ENCODE assay signal across 6 cellular contexts in genomic region chr19:570814-571126, GRCh38. TPM values are rescaled to one million over a fixed set of nuclear protein-coding genes. Genes with fewer than 3 reads are reported as not detected.
DNase-seq lines count a peak whose midpoint lies in the region; TF ChIP-seq lines count a peak whose summit lies in the region.
"Not testable (repeated sequence)": the region's sequence is repeated elsewhere in the genome, so short reads cannot be mapped to it uniquely, and the experiment has no call there.

No MANE protein-coding gene starts in this region.

- H3K4me1 Mint-ChIP-seq in activated CD4-positive, alpha-beta T cell treated with anti-CD3 and anti-CD28 coated beads, Interleukin-2, amount 10 ng/mL, durations not matched to agents 24 days and 14 days = peaks cover 28% of the 10 kb centered on the region

- peak overlapping the region; percentile 95 for H3K27ac Mint-ChIP-seq in activated CD4-positive, alpha-beta T cell treated with anti-CD3 and anti-CD28 coated beads, Interleukin-2, amount 10 ng/mL, durations not matched to agents 24 days and 14 days

- H3K79me2 ChIP-seq in osteoblast (ENCODE audit: insufficient read depth, low read length) = peaks cover 32% of the 10 kb centered on the region

- DNase-seq in A673 (ENCODE audit: low spot score); activated CD4-positive, alpha-beta T cell treated with anti-CD3 and anti-CD28 coated beads, Interleukin-2, amount 10 ng/mL, durations not matched to agents 24 days and 14 days; colonic mucosa; osteoblast (ENCODE audit: insufficient read length, low spot score, missing footprints): not testable (repeated sequence)

- H3K4me1 ChIP-seq in A673 (ENCODE audit: insufficient read depth, low read length, poor library complexity, severe bottlenecking) (peaks cover 24% of the 10 kb centered on the region), HUES6 (ENCODE audit: control insufficient read depth, insufficient read depth, low read length) (peaks cover 11% of the 10 kb centered on the region), colonic mucosa (peaks cover 15% of the 10 kb centered on the region), osteoblast (ENCODE audit: insufficient read depth, low read length) (peaks cover 31% of the 10 kb centered on the region)
- H3K4me1 ChIP-seq in iPS-15b (ENCODE audit: control insufficient read depth, insufficient read depth, low read length) = not testable (repeated sequence)

- BruUV-seq in A673 (replicated peaks; lab: Mats Ljungman, UMichigan) = not testable (repeated sequence)

- H3K27ac ChIP-seq in A673 (ENCODE audit: low read depth, low read length, poor library complexity, severe bottlenecking) (peak overlapping the region; percentile 97), colonic mucosa (peak overlapping the region; percentile 93)
- not testable (repeated sequence) for H3K27ac ChIP-seq in HUES6 (ENCODE audit: low read depth, low read length); osteoblast (ENCODE audit: low read depth, low read length)

- not testable (repeated sequence) for H3K9me3 Mint-ChIP-seq in activated CD4-positive, alpha-beta T cell treated with anti-CD3 and anti-CD28 coated beads, Interleukin-2, amount 10 ng/mL, durations not matched to agents 24 days and 14 days

- intact Hi-C loops in A673 (cut with micrococcal nuclease; ENCODE audit: unreplicated experiment) = loop anchor here (5.0 kb wide), 1 partner anchor 38 kb away; the partner anchor contains the start of gene CDC34
- intact Hi-C loops in activated CD4-positive, alpha-beta T cell treated with anti-CD3 and anti-CD28 coated beads, Interleukin-2, amount 10 ng/mL, durations not matched to agents 24 days and 14 days (cut with micrococcal nuclease); colonic mucosa (cut with DNase I): not testable (repeated sequence)

- H3K9ac ChIP-seq in HUES6 (ENCODE audit: low read length) (peak overlapping the region; percentile 75), colonic mucosa (ENCODE audit: low read depth in 2 of 2, low read length in 2 of 2) (peak overlapping the region in 1 of 2 donors; percentile 84)
- H3K9ac ChIP-seq in iPS-15b (ENCODE audit: low read depth, low read length) = not testable (repeated sequence)

- peaks cover 24% of the 10 kb centered on the region for H4K20me1 ChIP-seq in osteoblast (ENCODE audit: insufficient read depth, low read length)

- H3K27me3 ChIP-seq in A673 (replicated peaks; ENCODE audit: insufficient read depth, low read depth, low read length, poor library complexity); HUES6 (ENCODE audit: control insufficient read depth, insufficient read depth, low read length); colonic mucosa; iPS-15b (ENCODE audit: control insufficient read depth, insufficient read depth, low read length); osteoblast (ENCODE audit: insufficient read depth, low read length): not testable (repeated sequence)

- H3K4me3 ChIP-seq in A673 (ENCODE audit: low read depth, low read length, poor library complexity, severe bottlenecking) = peak overlapping the region; percentile 99
- peak overlapping the region; percentile 100 for H3K4me3 ChIP-seq in HUES6 (ENCODE audit: low read depth, low read length)
- peak overlapping the region; percentile 99 for H3K4me3 ChIP-seq in colonic mucosa
- H3K4me3 ChIP-seq in iPS-15b (ENCODE audit: low read depth, low read length) = peak overlapping the region; percentile 77
- peak overlapping the region; percentile 97 for H3K4me3 ChIP-seq in osteoblast (ENCODE audit: insufficient read depth, low read length)

- CTCF ChIA-PET in A673 (lab: Charles Lee) = not testable (repeated sequence)

- H3K36me3 ChIP-seq in A673 (ENCODE audit: insufficient read depth, low read length, poor library complexity, severe bottlenecking); HUES6 (ENCODE audit: control insufficient read depth, insufficient read depth, low read length); colonic mucosa; iPS-15b (ENCODE audit: control insufficient read depth, insufficient read depth, low read length); osteoblast (ENCODE audit: insufficient read depth, low read length): not testable (repeated sequence)

- H3K9me3 ChIP-seq in A673 (ENCODE audit: low read depth, low read length, poor library complexity, severe bottlenecking); HUES6 (ENCODE audit: control insufficient read depth, insufficient read depth, low read depth, low read length); colonic mucosa; iPS-15b (ENCODE audit: control insufficient read depth, insufficient read depth, low read length); osteoblast (ENCODE audit: low read depth, low read length): not testable (repeated sequence)

- H2AFZ ChIP-seq in osteoblast (ENCODE audit: low read length) = peak overlapping the region; percentile 96

- H3K4me3 Mint-ChIP-seq in activated CD4-positive, alpha-beta T cell treated with anti-CD3 and anti-CD28 coated beads, Interleukin-2, amount 10 ng/mL, durations not matched to agents 24 days and 14 days = peak overlapping the region; percentile 82

- TF ChIP-seq CTCF in A673 (conservative IDR thresholded peaks at IDR 0.05; ENCODE audit: low read depth, low read length); colonic mucosa (IDR thresholded peaks at IDR 0.05); osteoblast (IDR thresholded peaks at IDR 0.05; ENCODE audit: extremely low read depth, low read depth, low read length): not testable (repeated sequence)

- not testable (repeated sequence) for H3K27me3 Mint-ChIP-seq in activated CD4-positive, alpha-beta T cell treated with anti-CD3 and anti-CD28 coated beads, Interleukin-2, amount 10 ng/mL, durations not matched to agents 24 days and 14 days

- POLR2A ChIA-PET in A673 (lab: Charles Lee; ENCODE audit: low non-redundant PET) = not testable (repeated sequence)

- H3K4me2 ChIP-seq in osteoblast (ENCODE audit: insufficient read depth, low read length) = peak overlapping the region; percentile 90

- not testable (repeated sequence) for H3K36me3 Mint-ChIP-seq in activated CD4-positive, alpha-beta T cell treated with anti-CD3 and anti-CD28 coated beads, Interleukin-2, amount 10 ng/mL, durations not matched to agents 24 days and 14 days (ENCODE audit: low read depth)

RNA-seq across cellular contexts. Expression of gene BSG, which starts 1.6 kb away (rescaled TPM):
- 865 TPM in 2 replicates for total RNA-seq in A673 (2021)
- 291 and 297 TPM in 2 replicates for total RNA-seq in activated CD4-positive, alpha-beta T cell treated with anti-CD3 and anti-CD28 coated beads, Interleukin-2, amount 10 ng/mL, durations not matched to agents 24 days and 14 days
- total RNA-seq in colonic mucosa = 1,000 to 10,000 TPM in 1 of 2 donors, 100 to 1,000 TPM in 1; 920 to 1,084 TPM
- 273 and 291 TPM in 2 replicates for total RNA-seq in osteoblast

RNA-seq across cellular contexts. Expression of gene HCN2, which starts 18.9 kb away (rescaled TPM):
- 13.1 and 15.7 TPM in 2 replicates for total RNA-seq in A673 (2021)
- 1.1 TPM in 2 replicates for total RNA-seq in activated CD4-positive, alpha-beta T cell treated with anti-CD3 and anti-CD28 coated beads, Interleukin-2, amount 10 ng/mL, durations not matched to agents 24 days and 14 days
- under 1 TPM; 0.17 to 0.40 TPM for total RNA-seq in colonic mucosa
- total RNA-seq in osteoblast = 1.2 and 1.4 TPM in 2 replicates

RNA-seq across cellular contexts. Expression of gene GZMM, which starts 26.9 kb away (rescaled TPM):
- total RNA-seq in A673 (2021) (1.0 and 2.5 TPM in 2 replicates), colonic mucosa (1 to 10 TPM in 1 of 2 donors, under 1 TPM in 1; 0.61 to 1.0 TPM), osteoblast (under 0.01 TPM in 1 of 2 replicates, not detected in the other)
- total RNA-seq in activated CD4-positive, alpha-beta T cell treated with anti-CD3 and anti-CD28 coated beads, Interleukin-2, amount 10 ng/mL, durations not matched to agents 24 days and 14 days = 37.6 and 40.9 TPM in 2 replicates

RNA-seq across cellular contexts. Expression of gene CDC34, which starts 39.2 kb away (rescaled TPM):
- 109 and 113 TPM in 2 replicates for total RNA-seq in A673 (2021)
- 52.8 and 55.0 TPM in 2 replicates for total RNA-seq in activated CD4-positive, alpha-beta T cell treated with anti-CD3 and anti-CD28 coated beads, Interleukin-2, amount 10 ng/mL, durations not matched to agents 24 days and 14 days
- 10 to 100 TPM; 60.7 to 93.4 TPM for total RNA-seq in colonic mucosa
- 32.9 and 40.4 TPM in 2 replicates for total RNA-seq in osteoblast

Comparison
In these comparisons a context has a peak if more than half of its experiments do, and no peak if none do; other contexts are left out.
1. RNA of gene GZMM, which starts 26.9 kb away (total RNA-seq): 37.6 to 40.9 TPM in activated CD4-positive, alpha-beta T cell treated with anti-CD3 and anti-CD28 coated beads, Interleukin-2, amount 10 ng/mL, durations not matched to agents 24 days and 14 days; 1.0 to 2.5 TPM in A673, 0.61 to 1.0 TPM in colonic mucosa and under 0.01 TPM in osteoblast; every median in the first group is over 10 times any median in the second.
2. Peak in every context shown above with its lines, with median percentiles within 50 percentile points of each other: H3K4me3 ChIP-seq.